ENCODE assay signal across 19 cellular contexts in the genomic region with DNA sequence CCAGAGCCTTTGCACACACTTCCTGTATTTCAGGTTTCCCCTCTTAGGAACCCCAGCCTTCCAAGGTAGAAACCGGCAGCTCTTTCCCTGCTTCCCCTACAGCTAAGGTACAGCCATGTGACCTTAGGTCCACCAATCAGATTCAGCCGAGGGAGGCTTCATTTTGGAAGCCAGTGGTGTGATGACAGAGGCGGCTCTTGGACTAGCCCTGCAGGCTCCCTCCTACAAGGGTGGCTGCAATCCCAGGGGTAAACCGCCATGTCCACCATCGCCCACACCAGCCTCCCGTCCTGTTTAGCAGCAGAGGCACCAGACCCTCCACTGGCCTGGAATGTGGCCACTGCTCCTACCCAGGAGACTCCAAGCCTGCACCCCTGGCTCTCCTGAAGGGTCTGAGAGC.
DNase-seq lines count a peak whose midpoint lies in the region; ATAC-seq and TF ChIP-seq lines count a peak whose summit lies in the region.
"Had no signal": no experiment of that assay in that cellular context is flagged by ENCODE, and none has a peak within 500 bp of the region (broad histone marks: within the 10 kb centered on the region; RNA-seq: fewer than 3 reads in every experiment).

No MANE protein-coding gene starts in this region.

- CTCF ChIA-PET in CD4-positive, alpha-beta memory T cell (lab: Charles Lee; ENCODE audit: partially characterized antibody), result interaction anchor here (0.5 kb wide), 1 partner anchor 50 kb away, joined by 3 read pairs; no protein-coding TSS in a partner anchor

- H3K9ac ChIP-seq in endodermal cell (ENCODE audit: extremely low read depth, low read length, poor library complexity, severe bottlenecking), result no peak overlapping the region
- H3K9ac ChIP-seq: BLaER1 had no signal

- no peaks in the 10 kb centered on the region for H3K36me3 Mint-ChIP-seq in endodermal cell (ENCODE audit: low read depth)
- H3K36me3 Mint-ChIP-seq in CD4-positive, alpha-beta memory T cell, result no peaks in the 10 kb centered on the region
- H3K36me3 Mint-ChIP-seq: CD8-positive, alpha-beta memory T cell; IgD-negative memory B cell had no signal

- no peaks in the 10 kb centered on the region for H3K36me3 ChIP-seq in endodermal cell (ENCODE audit: control insufficient read depth, insufficient read depth, low read length)
- no peaks in the 10 kb centered on the region for H3K36me3 ChIP-seq in CD4-positive, alpha-beta memory T cell (ENCODE audit: insufficient read depth, low read length)
- H3K36me3 ChIP-seq: BLaER1 had no signal

- no peaks in the 10 kb centered on the region for H3K27me3 ChIP-seq in endodermal cell (ENCODE audit: control insufficient read depth, insufficient read depth, low read length, poor library complexity, severe bottlenecking)
- no peaks in the 10 kb centered on the region for H3K27me3 ChIP-seq in CD4-positive, alpha-beta memory T cell (ENCODE audit: insufficient read depth, low read length)
- H3K27me3 ChIP-seq: BLaER1 had no signal

- TF ChIP-seq CTCF in endodermal cell (conservative IDR thresholded peaks at IDR 0.05), result no peak

- no peaks in the 10 kb centered on the region for H3K4me1 ChIP-seq in endodermal cell (ENCODE audit: control insufficient read depth, insufficient read depth, low read length)
- H3K4me1 ChIP-seq in CD4-positive, alpha-beta memory T cell (ENCODE audit: insufficient read depth, low read length), result no peaks in the 10 kb centered on the region
- H3K4me1 ChIP-seq: BLaER1 had no signal

- H3K27me3 Mint-ChIP-seq in endodermal cell (ENCODE audit: insufficient read depth), result peaks cover 6% of the 10 kb centered on the region
- H3K27me3 Mint-ChIP-seq in CD4-positive, alpha-beta memory T cell, result peaks cover 7 to 8% of the 10 kb centered on the region in 2 donors

- H3K27ac ChIP-seq in endodermal cell (ENCODE audit: low read depth, low read length), result no peak overlapping the region
- H3K27ac ChIP-seq in CD4-positive, alpha-beta memory T cell (ENCODE audit: low read depth, low read length), result no peak overlapping the region
- H3K27ac ChIP-seq: BLaER1, RWPE1 had no signal

- H3K9me3 ChIP-seq in endodermal cell (ENCODE audit: control insufficient read depth, low read length), result no peaks in the 10 kb centered on the region
- H3K9me3 ChIP-seq in CD4-positive, alpha-beta memory T cell (ENCODE audit: control insufficient read depth in 1 of 2, low read length in 2 of 2), result no peaks in the 10 kb centered on the region
- H3K9me3 ChIP-seq: BLaER1 had no signal

- ATAC-seq in Right ventricle myocardium superior (ENCODE audit: poor library complexity) (no peak), sciatic nerve (no peak), HG02973 (IDR thresholded peaks at IDR 0.05; ENCODE audit: unreplicated experiment) (no peak)

- no peak overlapping the region for H3K4me3 Mint-ChIP-seq in endodermal cell
- no peak overlapping the region for H3K4me3 Mint-ChIP-seq in CD4-positive, alpha-beta memory T cell
- H3K4me3 Mint-ChIP-seq: CD8-positive, alpha-beta memory T cell; H9; IgD-negative memory B cell had no signal

- peaks cover 8% of the 10 kb centered on the region for H3K4me1 Mint-ChIP-seq in endodermal cell
- H3K4me1 Mint-ChIP-seq in CD4-positive, alpha-beta memory T cell, result no peaks in the 10 kb centered on the region
- H3K4me1 Mint-ChIP-seq: CD8-positive, alpha-beta memory T cell; IgD-negative memory B cell had no signal

- H3K9me3 Mint-ChIP-seq in endodermal cell, result no peaks in the 10 kb centered on the region
- H3K9me3 Mint-ChIP-seq in CD4-positive, alpha-beta memory T cell, result peaks cover 0 to 1% (median 0%) of the 10 kb centered on the region in 8 donors

- WGBS in endodermal cell (ENCODE audit: insufficient coverage in 1 of 2, insufficient read length in 1 of 2), 2 experiments, result 75 to 80% methylated on average over 3 to 6 of the region's 6 CpGs

- no peak overlapping the region for H3K27ac Mint-ChIP-seq in endodermal cell
- no peak overlapping the region for H3K27ac Mint-ChIP-seq in CD4-positive, alpha-beta memory T cell
- H3K27ac Mint-ChIP-seq: H9, IgD-negative memory B cell had no signal

- POLR2A ChIA-PET in CD4-positive, alpha-beta memory T cell (lab: Charles Lee; ENCODE audit: partially characterized antibody), result no interaction called here

- intact Hi-C loops in cardiac septum (cut with DNase I), result no loop called here
- intact Hi-C loops in Right ventricle myocardium superior (cut with DNase I), result no loop called here
- intact Hi-C loops in sciatic nerve (cut with DNase I), result no loop called here
- intact Hi-C loops in CD4-positive, alpha-beta memory T cell (cut with micrococcal nuclease), result no loop called here

- DNase-seq in cardiac septum (ENCODE audit: low spot score) (peak; percentile 54), Right ventricle myocardium superior (no peak), endodermal cell (peak; percentile 51), sciatic nerve (ENCODE audit: low spot score) (peak; percentile 53), activated gamma-delta T cell treated with Interleukin-2 at 50 U/mL for 16 hours (no peak), foreskin melanocyte (no peak)
- DNase-seq in CD4-positive, alpha-beta memory T cell, result no peak
- DNase-seq: CD8-positive, alpha-beta memory T cell; DND-41; H9; MV-4-11; NCI-H1417; NCI-H1930; NCI-H526 treated with DMSO at 0.1 percent for 48 hours; NK-92 treated with Interleukin-12 subunit alpha and Interleukin-12 subunit beta, amount 100 ng/mL, for 24 hours had no signal

- H3K4me3 ChIP-seq in endodermal cell (ENCODE audit: low read length), result no peak overlapping the region
- H3K4me3 ChIP-seq in CD4-positive, alpha-beta memory T cell (ENCODE audit: low read length in 2 of 2), result no peak overlapping the region
- H3K4me3 ChIP-seq: BLaER1 had no signal

Comparison
In these comparisons a context has a peak if more than half of its experiments do, and no peak if none do; other contexts are left out.
1. DNase-seq: peak in cardiac septum (single experiment), endodermal cell (single experiment) and sciatic nerve (single experiment); none in Right ventricle myocardium superior (single experiment), CD4-positive, alpha-beta memory T cell (0 of 5), activated gamma-delta T cell treated with Interleukin-2 at 50 U/mL for 16 hours (single experiment) and foreskin melanocyte (single experiment).